In the genomic region with DNA sequence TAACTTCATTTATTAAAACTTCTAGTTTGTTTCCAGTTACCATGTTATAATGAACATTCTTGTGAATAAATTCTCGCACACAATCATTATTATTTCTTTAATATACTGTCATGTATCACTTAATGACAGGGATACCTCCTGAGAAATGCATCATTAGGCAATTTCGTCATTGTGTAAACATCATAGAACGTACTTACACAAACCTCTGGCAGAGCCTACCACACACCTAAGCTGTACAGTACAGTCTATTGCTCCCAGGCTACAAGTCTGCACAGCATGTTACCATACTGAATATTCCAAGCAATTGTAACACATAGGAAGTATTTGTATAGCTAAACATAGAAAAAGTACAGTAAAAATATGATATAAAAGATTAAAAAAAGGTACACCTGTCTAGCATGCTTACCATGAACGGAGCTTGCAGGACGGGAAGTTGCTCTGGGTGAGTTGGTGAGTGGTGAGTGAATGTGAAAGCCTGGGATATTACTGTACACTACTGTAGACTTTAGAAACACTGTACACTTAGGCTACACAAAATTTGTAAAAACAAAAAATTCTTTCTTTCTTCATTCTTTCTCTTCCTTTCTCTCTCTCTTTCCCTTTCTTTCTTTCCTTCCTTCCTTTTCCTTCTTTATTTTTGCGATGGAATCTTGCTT, we compare ENCODE assay signal across 17 cellular contexts.
DNase-seq lines count a peak whose midpoint lies in the region; ATAC-seq lines count a peak whose summit lies in the region.
"Had no signal": no experiment of that assay in that cellular context is flagged by ENCODE, and none has a peak within 500 bp of the region (broad histone marks: within the 10 kb centered on the region; RNA-seq: fewer than 3 reads in every experiment).

No MANE protein-coding gene starts in this region.

- H3K27ac ChIP-seq in epithelial cell of prostate: no peak overlapping the region
- H3K27ac ChIP-seq: adrenal gland, cardiac muscle cell, lower lobe of right lung, SJSA1 had no signal

- DNase-seq in DMS153 treated with DMSO at 0.1 percent for 48 hours (lab: John Stamatoyannopoulos, UW; ENCODE audit: unreplicated experiment) (peak; percentile 30), NCI-H69 (lab: John Stamatoyannopoulos, UW) (peak; percentile 90), epithelial cell of prostate (ENCODE audit: low read depth, low spot score) (peak; percentile 50), activated gamma-delta T cell (lab: John Stamatoyannopoulos, UW) (no peak), activated T-cell treated with anti-CD3 and anti-CD28 coated beads for 4 hours (no peak)
- DNase-seq in effector CD8-positive, alpha-beta T cell (lab: John Stamatoyannopoulos, UW): no peak
- DNase-seq: activated B cell treated with CpG ODN at 0.5 μM for 24 hours; activated CD8-positive, alpha-beta memory T cell treated with anti-CD3 and anti-CD28 coated beads for 24 hours; adrenal gland; lower lobe of right lung; NCI-H1930; stimulated activated CD4-positive, alpha-beta T cell treated with anti-CD3 and anti-CD28 coated beads, Interleukin-4, amount 100 ng/mL, for 1 hour had no signal

- ATAC-seq in HG03432 (IDR thresholded peaks at IDR 0.05; ENCODE audit: unreplicated experiment) (peak; percentile 56), GM21367 (IDR thresholded peaks at IDR 0.05; ENCODE audit: unreplicated experiment) (no peak)
- ATAC-seq: esophagus mucosa had no signal

Comparison
In these comparisons a context has a peak if more than half of its experiments do, and no peak if none do; other contexts are left out.
1. DNase-seq: peak in DMS153 treated with DMSO at 0.1 percent for 48 hours (single experiment), NCI-H69 (single experiment) and epithelial cell of prostate (single experiment); none in effector CD8-positive, alpha-beta T cell (single experiment), activated gamma-delta T cell (single experiment) and activated T-cell treated with anti-CD3 and anti-CD28 coated beads for 4 hours (single experiment).